8 cellular contexts compared by ENCODE assay signal in the genomic region with DNA sequence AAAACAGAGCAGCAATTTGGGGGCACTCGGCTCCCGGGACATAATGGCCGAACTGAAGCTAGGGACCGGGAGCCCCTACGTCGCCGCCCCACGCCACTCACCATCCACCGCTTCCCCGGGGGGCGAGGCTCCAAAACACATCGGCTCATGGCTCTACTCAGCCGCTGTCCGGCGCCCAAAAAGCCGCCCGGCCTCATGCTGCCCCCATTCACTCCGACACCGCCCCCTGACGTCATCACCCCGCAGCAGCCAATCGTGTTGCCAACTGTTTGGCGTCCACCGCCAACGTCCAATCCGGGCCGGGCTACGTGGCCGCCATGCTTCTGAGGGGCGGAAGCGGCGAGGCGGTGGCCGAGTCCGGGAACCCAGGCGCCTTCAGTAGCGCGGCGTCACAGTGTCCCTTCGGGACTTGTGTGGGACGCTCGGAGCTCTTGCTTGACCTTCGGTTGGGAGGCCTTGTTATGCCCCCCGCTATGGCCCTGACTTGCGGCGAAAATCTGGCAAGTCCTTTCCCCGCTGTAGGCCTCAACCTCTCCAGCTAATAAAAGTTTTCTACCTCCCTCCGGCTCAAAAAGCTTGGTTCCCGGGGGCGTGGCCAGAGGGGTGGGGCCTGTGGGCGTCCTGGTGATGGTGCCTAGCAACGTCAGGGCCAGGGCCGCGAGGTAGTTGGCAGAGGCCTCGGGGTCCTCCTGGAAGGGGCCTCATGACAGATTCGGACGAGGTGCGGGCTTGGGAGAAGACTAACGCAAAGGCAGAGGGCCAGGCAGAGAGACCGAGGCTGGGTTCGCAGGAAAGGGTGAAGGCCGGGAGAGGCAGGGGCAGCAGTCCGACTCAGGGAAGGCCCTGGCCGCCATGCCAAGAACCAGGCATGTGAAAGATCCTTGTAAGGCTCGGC. TPM values are rescaled to one million over a fixed set of nuclear protein-coding genes. Genes with fewer than 3 reads are reported as not detected.
DNase-seq lines count a peak whose midpoint lies in the region; ATAC-seq, FAIRE-seq and TF ChIP-seq lines count a peak whose summit lies in the region.

A gene with protein sequence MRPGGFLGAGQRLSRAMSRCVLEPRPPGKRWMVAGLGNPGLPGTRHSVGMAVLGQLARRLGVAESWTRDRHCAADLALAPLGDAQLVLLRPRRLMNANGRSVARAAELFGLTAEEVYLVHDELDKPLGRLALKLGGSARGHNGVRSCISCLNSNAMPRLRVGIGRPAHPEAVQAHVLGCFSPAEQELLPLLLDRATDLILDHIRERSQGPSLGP (minus strand): TSS at position 221 of the 895 bp plus-strand sequence. CDS start 24 bp downstream, at position 197.
A gene with protein sequence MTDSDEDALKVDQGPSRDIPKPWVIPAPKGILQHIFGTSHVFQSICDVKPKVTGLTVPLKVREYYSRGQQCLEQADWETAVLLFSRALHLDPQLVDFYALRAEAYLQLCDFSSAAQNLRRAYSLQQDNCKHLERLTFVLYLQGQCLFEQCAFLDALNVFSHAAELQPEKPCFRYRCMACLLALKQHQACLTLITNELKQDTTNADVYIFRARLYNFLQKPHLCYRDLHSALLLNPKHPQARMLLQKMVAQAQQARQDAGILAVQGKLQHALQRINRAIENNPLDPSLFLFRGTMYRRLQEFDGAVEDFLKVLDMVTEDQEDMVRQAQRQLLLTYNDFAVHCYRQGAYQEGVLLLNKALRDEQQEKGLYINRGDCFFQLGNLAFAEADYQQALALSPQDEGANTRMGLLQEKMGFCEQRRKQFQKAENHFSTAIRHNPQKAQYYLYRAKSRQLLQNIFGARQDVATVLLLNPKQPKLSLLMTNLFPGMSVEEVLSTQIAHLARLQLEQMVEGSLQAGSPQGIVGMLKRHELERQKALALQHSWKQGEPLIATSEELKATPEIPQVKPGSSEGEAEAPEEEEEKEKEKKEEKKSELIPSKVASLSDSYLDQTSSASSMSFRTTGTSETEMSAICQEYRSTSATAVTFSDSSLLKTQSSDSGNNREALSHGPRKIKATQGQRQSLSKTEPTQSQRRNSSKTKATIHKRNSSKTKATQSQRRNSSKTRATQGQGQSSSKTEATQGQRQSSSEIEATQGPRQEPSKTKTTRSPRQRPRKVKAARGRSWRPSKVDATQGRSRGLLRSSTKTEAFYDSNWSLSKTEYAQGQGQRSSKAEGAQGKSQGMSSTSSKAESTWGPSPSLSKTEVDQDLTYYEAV (plus strand): TSS at position 637 of the 895 bp plus-strand sequence. CDS start 67 bp downstream, at position 704.

- ATAC-seq in HG02763 (IDR thresholded peaks at IDR 0.05; ENCODE audit: unreplicated experiment) (peak; percentile 90), pancreas (peak; percentile 97 to 99 (median 98))
- peak; percentile 94 for ATAC-seq in activated naive CD8-positive, alpha-beta T cell treated with anti-CD3 and anti-CD28 coated beads, Interleukin-2, amount 50 U/mL, for 24 hours

- TF ChIP-seq CTCF in GM12875 (IDR thresholded peaks at IDR 0.05; ENCODE audit: borderline replicate concordance, insufficient read depth, low read depth, low read length) (no peak), SU-DHL-6 (IDR thresholded peaks at IDR 0.05; ENCODE audit: insufficient read depth, low read length, poor library complexity, severe bottlenecking) (no peak), cardiac muscle cell (IDR thresholded peaks at IDR 0.05; ENCODE audit: low read depth, low read length) (no peak), pancreas (IDR thresholded peaks at IDR 0.05) (no peak), tibial artery (IDR thresholded peaks at IDR 0.05) (no peak)

- DNase-seq in NCI-H1417 (lab: John Stamatoyannopoulos, UW) (peak; percentile 88 to 98 (median 97)), cardiac muscle cell (ENCODE audit: low read depth in 1 of 2, low spot score in 1 of 2) (peak; percentile 97), pancreas (peak; percentile 96 to 98 (median 98)), tibial artery (peak; percentile 97 to 98)
- peak; percentile 99 for DNase-seq in activated naive CD8-positive, alpha-beta T cell treated with anti-CD3 and anti-CD28 coated beads, Interleukin-2, amount 50 U/mL, for 24 hours

- H3K9me2 ChIP-seq in SU-DHL-6 (replicated peaks; ENCODE audit: insufficient read depth, low read length): no peaks in the 10 kb centered on the region

- H3K4me3 Mint-ChIP-seq in activated naive CD8-positive, alpha-beta T cell treated with anti-CD3 and anti-CD28 coated beads, Interleukin-2, amount 50 U/mL, for 24 hours: peak within 1 kb of the TSS; percentile 91

- no peaks in the 10 kb centered on the region for H3K9me3 ChIP-seq in SU-DHL-6 (ENCODE audit: insufficient read depth, low read length)
- H3K9me3 ChIP-seq in cardiac muscle cell (ENCODE audit: low read depth): no peaks in the 10 kb centered on the region
- H3K9me3 ChIP-seq in pancreas: no peaks in the 10 kb centered on the region
- no peaks in the 10 kb centered on the region for H3K9me3 ChIP-seq in tibial artery

- H3K36me3 Mint-ChIP-seq in activated naive CD8-positive, alpha-beta T cell treated with anti-CD3 and anti-CD28 coated beads, Interleukin-2, amount 50 U/mL, for 24 hours (ENCODE audit: low read depth): peaks cover 4% of the 10 kb centered on the region

- H3K27me3 Mint-ChIP-seq in activated naive CD8-positive, alpha-beta T cell treated with anti-CD3 and anti-CD28 coated beads, Interleukin-2, amount 50 U/mL, for 24 hours: no peaks in the 10 kb centered on the region

- H3K4me2 ChIP-seq in SU-DHL-6 (ENCODE audit: low read depth, low read length, poor library complexity, severe bottlenecking): peak within 1 kb of the TSS; percentile 86

- peak within 1 kb of the TSS; percentile 95 for H2AFZ ChIP-seq in SU-DHL-6 (ENCODE audit: low read depth, low read length, severe bottlenecking)

- H3K4me1 Mint-ChIP-seq in activated naive CD8-positive, alpha-beta T cell treated with anti-CD3 and anti-CD28 coated beads, Interleukin-2, amount 50 U/mL, for 24 hours: peaks cover 34% of the 10 kb centered on the region

- peak; percentile 82 for FAIRE-seq in pancreas (lab: Jason Lieb, UNC)

- no peak within 1 kb of the TSS for H3K27ac ChIP-seq in SU-DHL-6 (ENCODE audit: low read depth, low read length)
- peak within 1 kb of the TSS; percentile 25 for H3K27ac ChIP-seq in cardiac muscle cell
- peak within 1 kb of the TSS; percentile 74 to 80 (median 76) for H3K27ac ChIP-seq in pancreas
- H3K27ac ChIP-seq in tibial artery: peak within 1 kb of the TSS; percentile 81

- H3K9ac ChIP-seq in SU-DHL-6 (ENCODE audit: low read length): peak within 1 kb of the TSS; percentile 64

- no peaks in the 10 kb centered on the region for H3F3A ChIP-seq in SU-DHL-6 (ENCODE audit: insufficient read depth)

- H3K27ac Mint-ChIP-seq in activated naive CD8-positive, alpha-beta T cell treated with anti-CD3 and anti-CD28 coated beads, Interleukin-2, amount 50 U/mL, for 24 hours: peak within 1 kb of the TSS; percentile 85

- H3K36me3 ChIP-seq in SU-DHL-6 (ENCODE audit: low read length): no peaks in the 10 kb centered on the region
- no peaks in the 10 kb centered on the region for H3K36me3 ChIP-seq in cardiac muscle cell
- H3K36me3 ChIP-seq in pancreas: no peaks in the 10 kb centered on the region
- peaks cover 0 to 10% (median 0%) of the 10 kb centered on the region in 3 donors for H3K36me3 ChIP-seq in tibial artery

- 4% methylated on average over 57 to 65 of the region's 65 CpGs for WGBS in pancreas, 2 donors

- H4K20me1 ChIP-seq in SU-DHL-6 (ENCODE audit: low read depth, low read length): no peaks in the 10 kb centered on the region

- H3K27me3 ChIP-seq in SU-DHL-6 (ENCODE audit: low read length) (no peaks in the 10 kb centered on the region), cardiac muscle cell (no peaks in the 10 kb centered on the region), pancreas (no peaks in the 10 kb centered on the region), tibial artery (no peaks in the 10 kb centered on the region)

- no peaks in the 10 kb centered on the region for H3K9me3 Mint-ChIP-seq in activated naive CD8-positive, alpha-beta T cell treated with anti-CD3 and anti-CD28 coated beads, Interleukin-2, amount 50 U/mL, for 24 hours

- peak within 1 kb of the TSS; percentile 73 for H3K4me3 ChIP-seq in GM12875 (ENCODE audit: low read depth, low read length)
- H3K4me3 ChIP-seq in SU-DHL-6 (ENCODE audit: insufficient read depth, low read length, poor library complexity, severe bottlenecking): peak within 1 kb of the TSS; percentile 68
- H3K4me3 ChIP-seq in cardiac muscle cell: peak within 1 kb of the TSS; percentile 79
- H3K4me3 ChIP-seq in pancreas: peak within 1 kb of the TSS; percentile 49 to 85 (median 72)
- peak within 1 kb of the TSS; percentile 72 to 78 for H3K4me3 ChIP-seq in tibial artery

- intact Hi-C loops in pancreas (cut with DNase I): no loop called here
- intact Hi-C loops in tibial artery (cut with DNase I; ENCODE audit: low total_unique reads): no loop called here

- H3K4me1 ChIP-seq in cardiac muscle cell (ENCODE audit: low read depth): peaks cover 9% of the 10 kb centered on the region
- peaks cover 0 to 14% (median 9%) of the 10 kb centered on the region in 3 donors for H3K4me1 ChIP-seq in pancreas
- peaks cover 0 to 20% (median 18%) of the 10 kb centered on the region in 4 donors for H3K4me1 ChIP-seq in tibial artery

- H3K79me2 ChIP-seq in SU-DHL-6 (ENCODE audit: insufficient read depth, low read length): no peaks in the 10 kb centered on the region

RNA-seq across cellular contexts. Expression of the first gene that starts in this region (rescaled TPM):
- total RNA-seq in cardiac muscle cell (23.7 and 24.4 TPM in 2 replicates), pancreas (10 to 100 TPM in 2 of 6 donors, 1 to 10 TPM in 4; 5.6 to 11.9 (median 9.0) TPM)
- polyA plus RNA-seq in cardiac muscle cell (27.5 and 34.4 TPM in 2 replicates), pancreas (10 to 100 TPM; 11.5 to 13.4 TPM)

RNA-seq across cellular contexts. Expression of the second gene that starts in this region (rescaled TPM):
- total RNA-seq in cardiac muscle cell: 0.06 TPM in 1 of 2 replicates, not detected in the other
- polyA plus RNA-seq in cardiac muscle cell: not detected in 2 replicates
- total RNA-seq in pancreas: under 1 TPM in 2 of 6 donors, not detected in 4; 0.03 to 0.09 TPM
- polyA plus RNA-seq in pancreas: under 1 TPM; 0.02 to 0.04 TPM
